ENCODE assay signal across 10 cellular contexts in the genomic region with DNA sequence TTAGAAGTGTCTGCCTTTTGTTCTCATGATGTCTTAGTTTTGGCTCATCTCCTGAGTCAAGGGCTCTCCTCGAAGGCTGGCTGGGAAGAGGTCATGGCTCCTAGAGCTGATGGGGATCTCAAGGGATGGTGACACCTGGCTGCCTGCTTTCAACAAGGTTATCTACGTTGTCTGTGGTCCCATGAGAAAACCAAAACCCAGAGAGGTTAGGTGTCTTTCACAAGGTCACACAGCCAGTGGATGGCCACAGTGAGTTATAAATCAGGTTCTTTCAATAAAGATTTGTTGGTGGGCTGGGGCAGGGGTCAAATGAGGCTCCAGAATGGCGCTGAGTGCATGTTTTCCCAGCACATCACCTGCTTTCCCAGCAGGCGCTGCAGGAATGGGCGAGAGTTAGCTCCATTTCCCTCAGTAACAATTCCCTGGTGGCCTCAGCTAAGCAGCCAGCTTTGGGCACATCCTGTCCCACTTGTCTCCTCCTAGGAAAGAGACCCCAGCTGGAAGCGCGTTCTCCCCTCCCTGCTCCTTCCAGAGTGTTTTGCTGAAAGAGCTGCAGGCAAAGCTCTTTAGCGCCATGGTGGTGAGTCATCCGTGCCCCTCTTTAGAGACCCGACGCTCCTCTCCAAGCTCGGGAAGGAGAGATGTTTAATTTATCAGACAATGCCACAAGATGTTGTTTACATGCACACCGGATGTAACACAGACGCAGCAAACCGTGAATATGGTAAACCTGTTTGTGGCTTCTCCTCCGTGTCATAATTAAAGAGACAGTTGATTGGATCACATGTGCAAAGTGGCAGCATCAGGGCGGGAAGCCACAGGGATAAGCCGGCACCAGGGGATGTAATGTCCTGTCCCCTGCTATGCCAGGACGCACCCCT.
DNase-seq lines count a peak whose midpoint lies in the region; ATAC-seq and TF ChIP-seq lines count a peak whose summit lies in the region.
"Had no signal": no experiment of that assay in that cellular context is flagged by ENCODE, and none has a peak within 500 bp of the region (broad histone marks: within the 10 kb centered on the region; RNA-seq: fewer than 3 reads in every experiment).

No MANE protein-coding gene starts in this region.

- H3K4me3 Mint-ChIP-seq in CD14-positive monocyte = no peak overlapping the region
- H3K4me3 Mint-ChIP-seq: activated B cell treated with CpG ODN at 0.5 μM for 24 hours had no signal

- H3K27me3 ChIP-seq in iPS DF 6.9 (ENCODE audit: control insufficient read depth, insufficient read depth, low read length) = no peaks in the 10 kb centered on the region; the same call in 1 of the 2 replicates
- no peaks in the 10 kb centered on the region for H3K27me3 ChIP-seq in psoas muscle (ENCODE audit: insufficient read depth in 3 of 3, low read length in 2 of 3)
- peaks cover 26% of the 10 kb centered on the region for H3K27me3 ChIP-seq in upper lobe of right lung

- no CpG with 5 or more reads among the region's 19 CpGs for whole genome bisulfite sequencing in iPS DF 6.9 (ENCODE audit: insufficient coverage, insufficient read length)
- WGBS in psoas muscle, 3 donors = 33 to 39% (median 39%) methylated on average over 19 of the region's 19 CpGs

- no peaks in the 10 kb centered on the region for H3K36me3 Mint-ChIP-seq in CD14-positive monocyte

- H3K36me3 ChIP-seq in iPS DF 6.9 (ENCODE audit: control insufficient read depth, insufficient read depth, low read length) (no peaks in the 10 kb centered on the region), psoas muscle (ENCODE audit: insufficient read depth in 1 of 2, low read depth in 1 of 2) (no peaks in the 10 kb centered on the region), upper lobe of right lung (no peaks in the 10 kb centered on the region)

- DNase-seq in CD1c-positive myeloid dendritic cell (ENCODE audit: extremely low spot score) = peak; percentile 22
- peak; percentile 69 for DNase-seq in Jurkat, Clone E6-1 (ENCODE audit: low read depth, low spot score)
- peak; percentile 2 for DNase-seq in SHP77 treated with DMSO at 0.1 percent for 48 hours (lab: John Stamatoyannopoulos, UW)
- DNase-seq in iPS DF 6.9 (ENCODE audit: low read depth, low spot score) = peak; percentile 13
- DNase-seq in psoas muscle = no peak
- DNase-seq in upper lobe of right lung = no peak
- DNase-seq in kidney glomerular epithelial cell (lab: John Stamatoyannopoulos, UW) = no peak
- no peak for DNase-seq in CD14-positive monocyte (ENCODE audit: low spot score)
- DNase-seq: activated B cell treated with CpG ODN at 0.5 μM for 24 hours, NCI-H226 had no signal

- H3K4me1 ChIP-seq in iPS DF 6.9 (ENCODE audit: control insufficient read depth, insufficient read depth, low read length) = peaks cover 6% of the 10 kb centered on the region
- no peaks in the 10 kb centered on the region for H3K4me1 ChIP-seq in psoas muscle
- no peaks in the 10 kb centered on the region for H3K4me1 ChIP-seq in upper lobe of right lung

- H3K27ac Mint-ChIP-seq in CD14-positive monocyte = peak overlapping the region in 1 of 7 donors; percentile 15
- H3K27ac Mint-ChIP-seq: activated B cell treated with CpG ODN at 0.5 μM for 24 hours had no signal

- peaks cover 2 to 20% (median 12%) of the 10 kb centered on the region in 3 donors for H3K27me3 Mint-ChIP-seq in CD14-positive monocyte (ENCODE audit: low read depth in 3 of 3)

- ATAC-seq in psoas muscle (no peak), upper lobe of right lung (no peak)

- peak overlapping the region; percentile 29 for H3K4me3 ChIP-seq in Jurkat, Clone E6-1 (ENCODE audit: low read length)
- H3K4me3 ChIP-seq in iPS DF 6.9 (ENCODE audit: low read length) (no peak overlapping the region), psoas muscle (no peak overlapping the region), upper lobe of right lung (no peak overlapping the region)

- TF ChIP-seq CTCF in psoas muscle (IDR thresholded peaks at IDR 0.05) (no peak), upper lobe of right lung (IDR thresholded peaks at IDR 0.05) (no peak), CD14-positive monocyte (IDR thresholded peaks at IDR 0.05) (no peak)

- H3K9me3 ChIP-seq in iPS DF 6.9 (ENCODE audit: control insufficient read depth, insufficient read depth, low read length) = no peaks in the 10 kb centered on the region
- no peaks in the 10 kb centered on the region for H3K9me3 ChIP-seq in psoas muscle
- H3K9me3 ChIP-seq in upper lobe of right lung = no peaks in the 10 kb centered on the region

- H3K4me1 Mint-ChIP-seq in CD14-positive monocyte = no peaks in the 10 kb centered on the region
- H3K4me1 Mint-ChIP-seq: activated B cell treated with CpG ODN at 0.5 μM for 24 hours had no signal

- H3K9me3 Mint-ChIP-seq in CD14-positive monocyte = peaks cover 0 to 3% (median 0%) of the 10 kb centered on the region in 7 donors
- H3K9me3 Mint-ChIP-seq: activated B cell treated with CpG ODN at 0.5 μM for 24 hours had no signal

- no peak overlapping the region for H3K27ac ChIP-seq in iPS DF 6.9 (ENCODE audit: low read length)
- no peak overlapping the region for H3K27ac ChIP-seq in psoas muscle
- no peak overlapping the region for H3K27ac ChIP-seq in upper lobe of right lung

- intact Hi-C loops in psoas muscle (cut with DNase I) (no loop called here), upper lobe of right lung (cut with DNase I) (no loop called here), CD14-positive monocyte (cut with micrococcal nuclease) (no loop called here)

Comparison
In these comparisons a context has a peak if more than half of its experiments do, and no peak if none do; other contexts are left out.
1. DNase-seq: peak in CD1c-positive myeloid dendritic cell (single experiment), Jurkat, Clone E6-1 (single experiment), SHP77 treated with DMSO at 0.1 percent for 48 hours (single experiment) and iPS DF 6.9 (single experiment); none in psoas muscle (0 of 2), upper lobe of right lung (single experiment), kidney glomerular epithelial cell (single experiment) and CD14-positive monocyte (single experiment).